ENCODE assay signal across 25 cellular contexts in the genomic region with DNA sequence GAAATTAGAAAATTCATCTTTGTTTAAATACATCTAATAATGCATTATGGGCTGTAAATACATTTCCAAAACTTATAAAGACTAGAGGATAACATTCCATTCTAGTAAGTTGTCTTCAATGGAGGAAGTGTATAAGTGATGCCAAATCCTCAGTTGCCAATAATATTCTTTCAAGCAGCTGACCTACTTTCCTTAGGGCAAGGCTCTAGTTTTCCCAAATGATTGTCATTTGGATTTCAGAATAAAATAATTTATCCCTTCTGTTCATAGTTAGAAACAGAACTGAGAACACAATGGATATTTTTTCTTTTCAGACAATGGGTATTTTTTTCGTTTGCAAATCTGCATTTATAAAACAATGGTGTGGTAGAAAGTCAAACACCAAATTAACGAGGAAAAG.
"Had no signal": no experiment of that assay in that cellular context is flagged by ENCODE, and none has a peak within 500 bp of the region (broad histone marks: within the 10 kb centered on the region; RNA-seq: fewer than 3 reads in every experiment).

No MANE protein-coding gene starts in this region.

- FAIRE-seq: astrocyte, K562 had no signal

- DNase-seq: activated CD4-positive, alpha-beta T cell treated with anti-CD3 and anti-CD28 coated beads, Interleukin-2, amount 10 ng/mL, durations not matched to agents 24 days and 14 days; activated CD4-positive, alpha-beta T cell treated with anti-CD3 and anti-CD28 coated beads, Interleukin-2, amount 50 U/mL, for 48 hours; activated CD4-positive, CD25-positive, alpha-beta regulatory T cell treated with anti-CD3 and anti-CD28 coated beads, Interleukin-2, amount 50 U/mL, for 72 hours; activated CD8-positive, alpha-beta memory T cell treated with anti-CD3 and anti-CD28 coated beads, Interleukin-2, amount 10 ng/mL, durations not matched to agents 7 days and 5 days; activated gamma-delta T cell; activated naive CD4-positive, alpha-beta T cell treated with anti-CD3 and anti-CD28 coated beads for 36 hours; activated T-cell treated with anti-CD3 and anti-CD28 coated beads, Interleukin-2, amount 50 U/mL, for 24 hours; amygdala; Karpas-422; MM.1S; NCI-H1105; NCI-H1436; NCI-H1694 treated with DMSO at 0.1 percent for 48 hours; NCI-H2029 treated with DMSO at 0.1 percent for 48 hours; NCI-H345; NCI-H510A; NCI-H526 treated with DMSO at 0.1 percent for 48 hours; NCI-H82; Peyer's patch; Right ventricle myocardium superior; SJCRH30 had no signal

- H3K27ac ChIP-seq: Peyer's patch, RWPE1, SJCRH30 had no signal

- ATAC-seq: activated CD8-positive, alpha-beta memory T cell treated with anti-CD3 and anti-CD28 coated beads, Interleukin-2, amount 10 ng/mL, durations not matched to agents 7 days and 5 days; K562; WTC11 had no signal
